ENCODE assay signal across 8 cellular contexts in genomic region chr4:168848112-168848511, GRCh38.
DNase-seq lines count a peak whose midpoint lies in the region; ATAC-seq, FAIRE-seq and TF ChIP-seq lines count a peak whose summit lies in the region.

No MANE protein-coding gene starts in this region.

- H3K36me3 ChIP-seq in HUES64 (ENCODE audit: insufficient read depth, low read length) (peaks cover 4% of the 10 kb centered on the region; the same call in 1 of the 2 replicates), kidney (ENCODE audit: control insufficient read depth in 1 of 2, insufficient read depth in 2 of 2, low read length in 2 of 2) (no peaks in the 10 kb centered on the region), spleen (peaks cover 0 to 3% (median 0%) of the 10 kb centered on the region in 6 donors)

- no peak for TF ChIP-seq POLR2A in spleen (IDR thresholded peaks at IDR 0.05)

- H3K9me3 Mint-ChIP-seq in brain = no peaks in the 10 kb centered on the region

- H3K27me3 ChIP-seq in HUES64 (ENCODE audit: insufficient read depth, low read length) (no peaks in the 10 kb centered on the region), spleen (replicated peaks in 1 of 7) (peaks cover 0 to 7% (median 0%) of the 10 kb centered on the region in 7 donors)

- FAIRE-seq in kidney (lab: Jason Lieb, UNC) = no peak

- intact Hi-C loops in kidney (cut with DNase I) (no loop called here), spleen (cut with DNase I; ENCODE audit: low total_unique reads) (no loop called here)

- H3K4me1 ChIP-seq in HUES64 (ENCODE audit: insufficient read depth, low read length) = peaks cover 70% of the 10 kb centered on the region
- H3K4me1 ChIP-seq in kidney (ENCODE audit: control insufficient read depth in 1 of 2, insufficient read depth in 1 of 2, low read depth in 1 of 2, low read length in 2 of 2) = peaks cover 5 to 8% of the 10 kb centered on the region in 2 donors
- H3K4me1 ChIP-seq in spleen = peaks cover 12 to 52% (median 36%) of the 10 kb centered on the region in 6 donors

- H3K9me3 ChIP-seq in HUES64 (ENCODE audit: insufficient read depth, low read depth, low read length) (no peaks in the 10 kb centered on the region), kidney (ENCODE audit: control insufficient read depth in 1 of 2, low read length in 2 of 2) (no peaks in the 10 kb centered on the region), spleen (no peaks in the 10 kb centered on the region)

- WGBS in HUES64 = 48% methylated on average over 2 of the region's 4 CpGs
- WGBS in spleen, 5 donors = 11 to 23% (median 11%) methylated on average over 4 of the region's 4 CpGs

- DNase-seq in kidney = no peak
- no peak for DNase-seq in spleen
- no peak for DNase-seq in NCI-H1105 treated with DMSO at 0.1 percent for 48 hours (lab: John Stamatoyannopoulos, UW)
- DNase-seq in SW480 (ENCODE audit: low spot score) = no peak

- peaks cover 31% of the 10 kb centered on the region for H3K36me3 Mint-ChIP-seq in brain

- no peaks in the 10 kb centered on the region for H3K27me3 Mint-ChIP-seq in brain

- ATAC-seq in HG03571 (IDR thresholded peaks at IDR 0.05; ENCODE audit: unreplicated experiment) = no peak
- no peak for ATAC-seq in HG03095 (IDR thresholded peaks at IDR 0.05; ENCODE audit: unreplicated experiment)

- peaks cover 76% of the 10 kb centered on the region for H3K4me1 Mint-ChIP-seq in brain

- peak overlapping the region; percentile 3; the same call in 1 of the 2 replicates for H3K27ac ChIP-seq in HUES64 (ENCODE audit: low read depth, low read length)
- H3K27ac ChIP-seq in kidney (ENCODE audit: low read depth in 2 of 2, low read length in 2 of 2) = peak overlapping the region; percentile 18 to 66
- H3K27ac ChIP-seq in spleen = peak overlapping the region in 7 of 8 donors; percentile 37 to 78 (median 74)

- H3K4me3 Mint-ChIP-seq in brain = peak overlapping the region; percentile 43 to 79 (median 62)

- no peak overlapping the region; the same call in 1 of the 2 replicates for H3K9ac ChIP-seq in HUES64 (ENCODE audit: low read depth, low read length)
- no peak overlapping the region for H3K9ac ChIP-seq in kidney (ENCODE audit: low read length in 2 of 2)

- no peak for TF ChIP-seq CTCF in brain (conservative IDR thresholded peaks at IDR 0.05)
- TF ChIP-seq CTCF in kidney (IDR thresholded peaks at IDR 0.05; ENCODE audit: borderline replicate concordance, extremely low read depth, insufficient read depth) = no peak
- TF ChIP-seq CTCF in spleen (IDR thresholded peaks at IDR 0.05 in 8 of 11, conservative IDR thresholded peaks at IDR 0.05 in 3 of 11) = no peak

- H3K27ac Mint-ChIP-seq in brain = peak overlapping the region; percentile 40 to 92 (median 76)

- H3K4me3 ChIP-seq in HUES64 (ENCODE audit: low read length) (no peak overlapping the region), kidney (ENCODE audit: low read length in 2 of 2) (peak overlapping the region in 1 of 2 donors; percentile 9), spleen (peak overlapping the region in 1 of 8 donors; percentile 40)

Comparison
In these comparisons a context has a peak if more than half of its experiments do, and no peak if none do; other contexts are left out.
1. H3K27ac ChIP-seq: peak in every context shown above with its lines; median percentile 74 in spleen; 42 in kidney; 3 in HUES64.